ENCODE assay signal across 11 cellular contexts in the genomic region with DNA sequence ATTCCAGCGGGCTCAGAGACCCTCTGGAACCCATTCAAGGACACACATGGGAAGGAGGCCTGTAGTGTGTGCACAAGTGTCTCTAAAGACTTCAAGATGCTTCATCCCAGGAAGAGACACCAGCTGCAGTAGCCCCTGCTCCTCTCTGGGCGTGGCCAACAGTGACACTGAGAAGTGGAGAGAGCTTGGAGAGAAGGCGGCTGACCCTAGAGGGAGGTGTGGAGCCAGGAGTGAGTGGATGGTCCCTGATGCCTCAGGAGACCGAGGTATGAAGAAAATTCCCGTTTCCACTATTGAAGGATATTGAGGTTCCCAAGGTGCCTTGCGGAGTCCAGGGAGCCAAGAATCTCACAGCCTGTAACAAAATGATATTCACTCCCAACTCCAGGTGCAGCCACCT. TPM values are rescaled to one million over a fixed set of nuclear protein-coding genes. Genes with fewer than 3 reads are reported as not detected.
DNase-seq lines count a peak whose midpoint lies in the region; ATAC-seq and TF ChIP-seq lines count a peak whose summit lies in the region.
"Had no signal": no experiment of that assay in that cellular context is flagged by ENCODE, and none has a peak within 500 bp of the region (broad histone marks: within the 10 kb centered on the region; RNA-seq: fewer than 3 reads in every experiment).

No MANE protein-coding gene starts in this region.

- peak; percentile 20 for TF ChIP-seq CTCF in astrocyte of the cerebellum (IDR thresholded peaks at IDR 0.05; ENCODE audit: low read depth, low read length, missing control alignments)

- no peak overlapping the region for H3K4me3 ChIP-seq in astrocyte of the cerebellum (ENCODE audit: low read depth, low read length)

- peak; percentile 28 for DNase-seq in DMS53 (lab: John Stamatoyannopoulos, UW)
- no peak for DNase-seq in DMS53 treated with DMSO at 0.1 percent for 48 hours (lab: John Stamatoyannopoulos, UW; ENCODE audit: unreplicated experiment)
- peak; percentile 28 for DNase-seq in M059J (ENCODE audit: low read depth)
- DNase-seq in astrocyte of the cerebellum (ENCODE audit: low read depth): no peak
- peak; percentile 75 for DNase-seq in myocyte (ENCODE audit: low read depth)
- no peak for DNase-seq in activated CD8-positive, alpha-beta memory T cell treated with anti-CD3 and anti-CD28 coated beads, Interleukin-2, amount 50 U/mL, for 48 hours

- ATAC-seq in GM18511 (IDR thresholded peaks at IDR 0.05; ENCODE audit: unreplicated experiment) (no peak), HG03354 (IDR thresholded peaks at IDR 0.05; ENCODE audit: poor library complexity, severe bottlenecking, unreplicated experiment) (no peak)

- in situ Hi-C loops in astrocyte of the cerebellum (cut with HindIII; ENCODE audit: low sequenced_read_pairs): no loop called here

RNA-seq across cellular contexts. Expression of gene TNNI1, which starts 14.9 kb away (rescaled TPM):
- total RNA-seq in M059J (2014; rRNA removed; shearing (Covaris generic)): not detected in 2 replicates
- 9,118 and 11,163 TPM in 2 replicates for total RNA-seq in myocyte
- polyA plus RNA-seq in myocyte (2012): 4,992 TPM
- total RNA-seq: dermis microvascular lymphatic vessel endothelial cell, progenitor cell of endocrine pancreas had no signal
- polyA plus RNA-seq: keratinocyte had no signal

RNA-seq across cellular contexts. Expression of gene PHLDA3, which starts 32.5 kb away (rescaled TPM):
- total RNA-seq in M059J (2014; rRNA removed; shearing (Covaris generic)): 7.6 and 17.3 TPM in 2 replicates
- 267 and 319 TPM in 2 replicates for total RNA-seq in myocyte
- polyA plus RNA-seq in myocyte (2012): 271 TPM

RNA-seq across cellular contexts. Expression of gene LAD1, which starts 37.3 kb away (rescaled TPM):
- 0.07 TPM in 1 of 2 replicates, not detected in the other for total RNA-seq in M059J (2014; rRNA removed; shearing (Covaris generic))
- 22.3 and 27.0 TPM in 2 replicates for total RNA-seq in myocyte
- polyA plus RNA-seq in myocyte (2012): 6.8 TPM
- total RNA-seq: dermis microvascular lymphatic vessel endothelial cell had no signal

RNA-seq across cellular contexts. Expression of gene TNNT2, which starts 59.0 kb away (rescaled TPM):
- total RNA-seq in M059J (2014; rRNA removed; shearing (Covaris generic)): not detected in 2 replicates
- total RNA-seq in myocyte: 3,022 and 4,635 TPM in 2 replicates
- polyA plus RNA-seq in myocyte (2012): 2,977 TPM
- total RNA-seq: dermis microvascular lymphatic vessel endothelial cell had no signal

Comparison
In these comparisons a context has a peak if more than half of its experiments do, and no peak if none do; other contexts are left out.
1. DNase-seq: peak in DMS53 (single experiment), M059J (single experiment) and myocyte (single experiment); none in DMS53 treated with DMSO at 0.1 percent for 48 hours (single experiment), astrocyte of the cerebellum (single experiment) and activated CD8-positive, alpha-beta memory T cell treated with anti-CD3 and anti-CD28 coated beads, Interleukin-2, amount 50 U/mL, for 48 hours (single experiment).
2. RNA of gene TNNI1, which starts 14.9 kb away (total RNA-seq): 9,118 to 11,163 TPM in myocyte; not detected in M059J; every median in the first group is over 1,000 times any median in the second.
3. RNA of gene PHLDA3, which starts 32.5 kb away (total RNA-seq): 267 to 319 TPM in myocyte; 7.6 to 17.3 TPM in M059J; every median in the first group is over 10 times any median in the second.
4. RNA of gene LAD1, which starts 37.3 kb away (total RNA-seq): 22.3 to 27.0 TPM in myocyte; 0.07 TPM in M059J; every median in the first group is over 10 times any median in the second.